22 cellular contexts compared by ENCODE assay signal in genomic region chr4:87932718-87933136, GRCh38. TPM values are rescaled to one million over a fixed set of nuclear protein-coding genes. Genes with fewer than 3 reads are reported as not detected.
"Had no signal": no experiment of that assay in that cellular context is flagged by ENCODE, and none has a peak within 500 bp of the region (broad histone marks: within the 10 kb centered on the region; RNA-seq: fewer than 3 reads in every experiment).

No MANE protein-coding gene starts in this region.

- H3K27ac Mint-ChIP-seq: activated CD4-positive, alpha-beta T cell treated with anti-CD3 and anti-CD28 coated beads, Interleukin-2, amount 10 ng/mL, durations not matched to agents 24 days and 14 days; activated CD8-positive, alpha-beta T cell treated with anti-CD3 and anti-CD28 coated beads for 36 hours; activated T-cell treated with anti-CD3 and anti-CD28 coated beads, Interleukin-2, amount 50 U/mL, for 24 hours; activated T-helper 2 cell treated with anti-CD3 and anti-CD28 coated beads, Interferon-gamma antibody, Interleukin-2, Interleukin-4, amounts not matched to agents 10 μg/mL and 5 μg/mL and 100 μg/mL, durations not matched to agents 14 hours and 24 hours and 36 hours; nephron progenitor cell had no signal

- H3K4me3 ChIP-seq: coronary artery, gastrocnemius medialis, left ventricle myocardium inferior, spleen, transverse colon had no signal

- H3K27ac ChIP-seq: coronary artery, gastrocnemius medialis, left ventricle myocardium inferior, spleen, transverse colon had no signal

- DNase-seq: activated CD4-positive, alpha-beta T cell treated with anti-CD3 and anti-CD28 coated beads, Interleukin-2, amount 10 ng/mL, durations not matched to agents 24 days and 14 days; activated CD8-positive, alpha-beta T cell treated with anti-CD3 and anti-CD28 coated beads for 36 hours; activated naive CD4-positive, alpha-beta T cell treated with Interleukin-2 at 50 U/mL for 16 hours; activated T-cell treated with anti-CD3 and anti-CD28 coated beads, Interleukin-2, amount 50 U/mL, for 24 hours; aorta; gastrocnemius medialis; head of caudate nucleus; left ventricle myocardium inferior; mammary epithelial cell; nephron progenitor cell; nucleus accumbens; posterior cingulate gyrus; spleen; stimulated activated CD8-positive, alpha-beta memory T cell treated with anti-CD3 and anti-CD28 coated beads, Interleukin-4, amount 100 ng/mL, for 48 hours; stimulated activated naive CD4-positive, alpha-beta T cell treated with Interleukin-2 at 50 U/mL for 16 hours; substantia nigra; transverse colon had no signal

- H3K9me3 Mint-ChIP-seq: activated CD4-positive, alpha-beta T cell treated with anti-CD3 and anti-CD28 coated beads, Interleukin-2, amount 10 ng/mL, durations not matched to agents 24 days and 14 days; activated T-cell treated with anti-CD3 and anti-CD28 coated beads, Interleukin-2, amount 50 U/mL, for 24 hours had no signal

- H3K4me3 Mint-ChIP-seq: activated CD4-positive, alpha-beta T cell treated with anti-CD3 and anti-CD28 coated beads, Interleukin-2, amount 10 ng/mL, durations not matched to agents 24 days and 14 days; activated CD8-positive, alpha-beta T cell treated with anti-CD3 and anti-CD28 coated beads for 36 hours; activated T-cell treated with anti-CD3 and anti-CD28 coated beads, Interleukin-2, amount 50 U/mL, for 24 hours; central memory CD8-positive, alpha-beta T cell; nephron progenitor cell had no signal

- H3K4me1 ChIP-seq: gastrocnemius medialis, left ventricle myocardium inferior, spleen, transverse colon had no signal

- H3K27me3 ChIP-seq: gastrocnemius medialis, spleen, transverse colon had no signal

- H3K36me3 ChIP-seq: gastrocnemius medialis, left ventricle myocardium inferior, spleen, transverse colon had no signal

- H3K4me1 Mint-ChIP-seq: activated CD4-positive, alpha-beta T cell treated with anti-CD3 and anti-CD28 coated beads, Interleukin-2, amount 10 ng/mL, durations not matched to agents 24 days and 14 days; central memory CD8-positive, alpha-beta T cell; nephron progenitor cell had no signal

- ATAC-seq: activated CD8-positive, alpha-beta T cell treated with anti-CD3 and anti-CD28 coated beads for 36 hours; esophagus mucosa; gastrocnemius medialis had no signal

RNA-seq across cellular contexts. Expression of gene SPP1, which starts 42.8 kb away (rescaled TPM):
- total RNA-seq: activated CD8-positive, alpha-beta T cell treated with anti-CD3 and anti-CD28 coated beads for 36 hours; myocyte had no signal
